ENCODE assay signal across 1 cellular context in genomic region chr10:94991243-94991888, GRCh38.
TF ChIP-seq lines count a peak whose summit lies in the region.

No MANE protein-coding gene starts in this region.

TF ChIP-seq in liver, 16 proteins besides CTCF, POLR2A, EP300 and RAD21 (continued from another document):
- TF ChIP-seq JUND (IDR thresholded peaks at IDR 0.05) (peak; percentile 98 to 100), GABPA (IDR thresholded peaks at IDR 0.05 in 1 of 2, conservative IDR thresholded peaks at IDR 0.05 in 1 of 2) (peak in 1 of 2 donors; percentile 40), ZBTB33 (IDR thresholded peaks at IDR 0.05) (peak; percentile 77), HNF4G (IDR thresholded peaks at IDR 0.05) (no peak), NR2F2 (IDR thresholded peaks at IDR 0.05) (no peak), FOXA2 (IDR thresholded peaks at IDR 0.05) (peak; percentile 49), SP1 (IDR thresholded peaks at IDR 0.05) (peak; percentile 6)
- TF ChIP-seq, protein P1, sequence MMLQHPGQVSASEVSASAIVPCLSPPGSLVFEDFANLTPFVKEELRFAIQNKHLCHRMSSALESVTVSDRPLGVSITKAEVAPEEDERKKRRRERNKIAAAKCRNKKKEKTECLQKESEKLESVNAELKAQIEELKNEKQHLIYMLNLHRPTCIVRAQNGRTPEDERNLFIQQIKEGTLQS (IDR thresholded peaks at IDR 0.05), result peak; percentile 95
TF ChIP-seq in liver: peak in this region for 11.
